Comparison of ENCODE assay signal across 9 cellular contexts in genomic region chr3:188954590-188955208, GRCh38.
DNase-seq lines count a peak whose midpoint lies in the region; ATAC-seq and TF ChIP-seq lines count a peak whose summit lies in the region.
"Had no signal": no experiment of that assay in that cellular context is flagged by ENCODE, and none has a peak within 500 bp of the region (broad histone marks: within the 10 kb centered on the region; RNA-seq: fewer than 3 reads in every experiment).

No MANE protein-coding gene starts in this region.

- H3K9me3 Mint-ChIP-seq in activated B cell treated with CpG ODN at 0.5 μM for 24 hours = no peaks in the 10 kb centered on the region
- H3K9me3 Mint-ChIP-seq: T-helper 1 cell treated with Interleukin-12 subunit alpha and Interleukin-12 subunit beta and Interleukin-4 antibody, amounts not matched to agents 30 μg/mL and 1 μg/mL, for 36 hours had no signal

- POLR2A ChIA-PET in activated B cell treated with CpG ODN at 0.5 μM for 24 hours (lab: Charles Lee) = interaction anchor here (0.6 to 8.3 kb wide), 11 partner anchors 199 to 1215 kb away, joined by 3 to 137 read pairs (median 3); partner anchors contain the start of gene BCL6

- no peak overlapping the region for H3K4me3 Mint-ChIP-seq in activated B cell treated with CpG ODN at 0.5 μM for 24 hours
- H3K4me3 Mint-ChIP-seq: T-helper 1 cell treated with Interleukin-12 subunit alpha and Interleukin-12 subunit beta and Interleukin-4 antibody, amounts not matched to agents 30 μg/mL and 1 μg/mL, for 36 hours had no signal

- peak; percentile 67 for ATAC-seq in HG02678 (IDR thresholded peaks at IDR 0.05; ENCODE audit: unreplicated experiment)
- peak; percentile 66 for ATAC-seq in activated B cell treated with CpG ODN at 0.5 μM for 24 hours (ENCODE audit: low read depth)
- ATAC-seq in GM18870 (IDR thresholded peaks at IDR 0.05; ENCODE audit: unreplicated experiment) = no peak

- TF ChIP-seq CTCF in activated B cell treated with CpG ODN at 0.5 μM for 24 hours (IDR thresholded peaks at IDR 0.05) (no peak), cardiac fibroblast (IDR thresholded peaks at IDR 0.05; ENCODE audit: low read depth, low read length) (peak; percentile 93)

- intact Hi-C loops in activated B cell treated with CpG ODN at 0.5 μM for 24 hours (cut with micrococcal nuclease) = loop anchor here (1.0 to 10.0 kb wide), 10 partner anchors 257 to 1337 kb away; partner anchors contain the start of gene LPP

- H3K4me1 Mint-ChIP-seq in activated B cell treated with CpG ODN at 0.5 μM for 24 hours = peaks cover 25% of the 10 kb centered on the region

- CTCF ChIA-PET in activated B cell treated with CpG ODN at 0.5 μM for 24 hours (lab: Charles Lee) = interaction anchor here (0.5 to 11.7 kb wide), 63 partner anchors 13 to 1636 kb away, joined by 3 to 545 read pairs (median 4); partner anchors contain the start of gene BCL6

- peaks cover 1% of the 10 kb centered on the region for H3K27me3 Mint-ChIP-seq in activated B cell treated with CpG ODN at 0.5 μM for 24 hours

- no peaks in the 10 kb centered on the region for H3K36me3 Mint-ChIP-seq in activated B cell treated with CpG ODN at 0.5 μM for 24 hours (ENCODE audit: low read depth)

- H3K27ac Mint-ChIP-seq in activated B cell treated with CpG ODN at 0.5 μM for 24 hours = no peak overlapping the region
- H3K27ac Mint-ChIP-seq: T-helper 1 cell treated with Interleukin-12 subunit alpha and Interleukin-12 subunit beta and Interleukin-4 antibody, amounts not matched to agents 30 μg/mL and 1 μg/mL, for 36 hours had no signal

- no peak overlapping the region for H3K4me3 ChIP-seq in cardiac fibroblast (replicated peaks in 1 of 2; ENCODE audit: low read depth in 2 of 2, low read length in 2 of 2)

- DNase-seq in COR-L47 (lab: John Stamatoyannopoulos, UW) = peak; percentile 68
- peak; percentile 92 for DNase-seq in NCI-H2196 treated with DMSO at 0.1 percent for 48 hours (lab: John Stamatoyannopoulos, UW; ENCODE audit: unreplicated experiment)
- peak; percentile 60 for DNase-seq in activated B cell treated with CpG ODN at 0.5 μM for 24 hours
- DNase-seq in cardiac fibroblast (ENCODE audit: low read depth in 2 of 2) = peak; percentile 94
- DNase-seq in kidney glomerular epithelial cell (lab: John Stamatoyannopoulos, UW) = peak; percentile 60
- DNase-seq in stimulated activated CD4-positive, alpha-beta T cell treated with anti-CD3 and anti-CD28 coated beads, Interleukin-2, amount 100 ng/mL, for 4 hours (ENCODE audit: low read depth) = peak; percentile 69
